Comparison of ENCODE assay signal across 1 cellular context in the genomic region with DNA sequence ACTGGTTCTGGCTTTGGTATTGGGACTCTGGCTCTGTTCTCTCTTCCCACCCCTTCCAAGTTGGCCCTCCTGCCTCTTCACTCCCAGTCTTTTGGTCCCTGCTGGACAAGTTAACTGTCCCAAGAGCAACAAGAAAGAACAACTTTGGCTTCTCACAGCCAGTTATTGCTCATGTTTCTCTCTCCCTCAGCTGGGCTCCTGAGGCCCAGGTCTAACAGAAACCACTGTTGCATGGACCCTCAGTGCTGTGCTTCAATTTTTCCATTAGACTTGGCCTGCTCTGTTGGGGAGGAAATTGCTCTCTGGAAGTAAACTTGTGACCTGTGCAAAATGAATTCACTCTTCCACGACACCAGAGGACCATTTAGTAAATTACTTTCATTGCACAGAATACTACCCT.
TF ChIP-seq lines count a peak whose summit lies in the region.

No MANE protein-coding gene starts in this region.

TF ChIP-seq in K562, 482 proteins besides CTCF, POLR2A, EP300 and RAD21:
- TF ChIP-seq, protein P1, sequence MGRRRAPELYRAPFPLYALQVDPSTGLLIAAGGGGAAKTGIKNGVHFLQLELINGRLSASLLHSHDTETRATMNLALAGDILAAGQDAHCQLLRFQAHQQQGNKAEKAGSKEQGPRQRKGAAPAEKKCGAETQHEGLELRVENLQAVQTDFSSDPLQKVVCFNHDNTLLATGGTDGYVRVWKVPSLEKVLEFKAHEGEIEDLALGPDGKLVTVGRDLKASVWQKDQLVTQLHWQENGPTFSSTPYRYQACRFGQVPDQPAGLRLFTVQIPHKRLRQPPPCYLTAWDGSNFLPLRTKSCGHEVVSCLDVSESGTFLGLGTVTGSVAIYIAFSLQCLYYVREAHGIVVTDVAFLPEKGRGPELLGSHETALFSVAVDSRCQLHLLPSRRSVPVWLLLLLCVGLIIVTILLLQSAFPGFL (CRISPR knock-in tag; IDR thresholded peaks at IDR 0.05): no peak
- TF ChIP-seq CREM (IDR thresholded peaks at IDR 0.05; ENCODE audit: low read depth) (no peak), TAF1 (IDR thresholded peaks at IDR 0.05; ENCODE audit: control insufficient read depth, extremely low read depth, insufficient read depth, low read length, severe bottlenecking) (no peak), CBX1 (IDR thresholded peaks at IDR 0.05; ENCODE audit: low read depth) (no peak), PHF8 (IDR thresholded peaks at IDR 0.05; ENCODE audit: borderline replicate concordance, low read length) (no peak), DMBX1 (CRISPR knock-in tag; IDR thresholded peaks at IDR 0.05; ENCODE audit: borderline replicate concordance) (no peak), ZEB2 (IDR thresholded peaks at IDR 0.05) (no peak), EWSR1 (IDR thresholded peaks at IDR 0.05; ENCODE audit: borderline replicate concordance, low read depth, partially characterized antibody) (no peak)
- TF ChIP-seq, protein P2, sequence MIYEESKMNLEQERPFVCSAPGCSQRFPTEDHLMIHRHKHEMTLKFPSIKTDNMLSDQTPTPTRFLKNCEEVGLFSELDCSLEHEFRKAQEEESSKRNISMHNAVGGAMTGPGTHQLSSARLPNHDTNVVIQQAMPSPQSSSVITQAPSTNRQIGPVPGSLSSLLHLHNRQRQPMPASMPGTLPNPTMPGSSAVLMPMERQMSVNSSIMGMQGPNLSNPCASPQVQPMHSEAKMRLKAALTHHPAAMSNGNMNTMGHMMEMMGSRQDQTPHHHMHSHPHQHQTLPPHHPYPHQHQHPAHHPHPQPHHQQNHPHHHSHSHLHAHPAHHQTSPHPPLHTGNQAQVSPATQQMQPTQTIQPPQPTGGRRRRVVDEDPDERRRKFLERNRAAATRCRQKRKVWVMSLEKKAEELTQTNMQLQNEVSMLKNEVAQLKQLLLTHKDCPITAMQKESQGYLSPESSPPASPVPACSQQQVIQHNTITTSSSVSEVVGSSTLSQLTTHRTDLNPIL (CRISPR knock-in tag; IDR thresholded peaks at IDR 0.05): no peak
- TF ChIP-seq, protein P3, sequence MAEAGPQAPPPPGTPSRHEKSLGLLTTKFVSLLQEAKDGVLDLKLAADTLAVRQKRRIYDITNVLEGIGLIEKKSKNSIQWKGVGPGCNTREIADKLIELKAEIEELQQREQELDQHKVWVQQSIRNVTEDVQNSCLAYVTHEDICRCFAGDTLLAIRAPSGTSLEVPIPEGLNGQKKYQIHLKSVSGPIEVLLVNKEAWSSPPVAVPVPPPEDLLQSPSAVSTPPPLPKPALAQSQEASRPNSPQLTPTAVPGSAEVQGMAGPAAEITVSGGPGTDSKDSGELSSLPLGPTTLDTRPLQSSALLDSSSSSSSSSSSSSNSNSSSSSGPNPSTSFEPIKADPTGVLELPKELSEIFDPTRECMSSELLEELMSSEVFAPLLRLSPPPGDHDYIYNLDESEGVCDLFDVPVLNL (CRISPR knock-in tag; IDR thresholded peaks at IDR 0.05; ENCODE audit: low read depth): no peak
- TF ChIP-seq, protein P4, sequence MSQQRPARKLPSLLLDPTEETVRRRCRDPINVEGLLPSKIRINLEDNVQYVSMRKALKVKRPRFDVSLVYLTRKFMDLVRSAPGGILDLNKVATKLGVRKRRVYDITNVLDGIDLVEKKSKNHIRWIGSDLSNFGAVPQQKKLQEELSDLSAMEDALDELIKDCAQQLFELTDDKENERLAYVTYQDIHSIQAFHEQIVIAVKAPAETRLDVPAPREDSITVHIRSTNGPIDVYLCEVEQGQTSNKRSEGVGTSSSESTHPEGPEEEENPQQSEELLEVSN (IDR thresholded peaks at IDR 0.05; ENCODE audit: borderline replicate concordance in 1 of 2, extremely low read depth in 1 of 2, insufficient read depth in 1 of 2, insufficient read length in 1 of 2, low read depth in 1 of 2, low read length in 1 of 2, poor library complexity in 1 of 2, severe bottlenecking in 1 of 2): no peak
- TF ChIP-seq, protein P5, sequence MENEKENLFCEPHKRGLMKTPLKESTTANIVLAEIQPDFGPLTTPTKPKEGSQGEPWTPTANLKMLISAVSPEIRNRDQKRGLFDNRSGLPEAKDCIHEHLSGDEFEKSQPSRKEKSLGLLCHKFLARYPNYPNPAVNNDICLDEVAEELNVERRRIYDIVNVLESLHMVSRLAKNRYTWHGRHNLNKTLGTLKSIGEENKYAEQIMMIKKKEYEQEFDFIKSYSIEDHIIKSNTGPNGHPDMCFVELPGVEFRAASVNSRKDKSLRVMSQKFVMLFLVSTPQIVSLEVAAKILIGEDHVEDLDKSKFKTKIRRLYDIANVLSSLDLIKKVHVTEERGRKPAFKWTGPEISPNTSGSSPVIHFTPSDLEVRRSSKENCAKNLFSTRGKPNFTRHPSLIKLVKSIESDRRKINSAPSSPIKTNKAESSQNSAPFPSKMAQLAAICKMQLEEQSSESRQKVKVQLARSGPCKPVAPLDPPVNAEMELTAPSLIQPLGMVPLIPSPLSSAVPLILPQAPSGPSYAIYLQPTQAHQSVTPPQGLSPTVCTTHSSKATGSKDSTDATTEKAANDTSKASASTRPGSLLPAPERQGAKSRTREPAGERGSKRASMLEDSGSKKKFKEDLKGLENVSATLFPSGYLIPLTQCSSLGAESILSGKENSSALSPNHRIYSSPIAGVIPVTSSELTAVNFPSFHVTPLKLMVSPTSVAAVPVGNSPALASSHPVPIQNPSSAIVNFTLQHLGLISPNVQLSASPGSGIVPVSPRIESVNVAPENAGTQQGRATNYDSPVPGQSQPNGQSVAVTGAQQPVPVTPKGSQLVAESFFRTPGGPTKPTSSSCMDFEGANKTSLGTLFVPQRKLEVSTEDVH (IDR thresholded peaks at IDR 0.05; ENCODE audit: low read depth, partially characterized antibody): no peak
